ENCODE assay signal across 7 cellular contexts in genomic region chr14:70939693-70940092, GRCh38. TPM values are rescaled to one million over a fixed set of nuclear protein-coding genes. Genes with fewer than 3 reads are reported as not detected.
DNase-seq lines count a peak whose midpoint lies in the region; ATAC-seq and TF ChIP-seq lines count a peak whose summit lies in the region.
"Not testable (repeated sequence)": the region's sequence is repeated elsewhere in the genome, so short reads cannot be mapped to it uniquely, and the experiment has no call there.

No MANE protein-coding gene starts in this region.

- H3K4me3 Mint-ChIP-seq in CD4-positive, CD25-positive, alpha-beta regulatory T cell: peak overlapping the region; percentile 43 to 87 (median 76)
- peak overlapping the region; percentile 2 for H3K4me3 Mint-ChIP-seq in T-helper 1 cell treated with Interleukin-12 subunit alpha and Interleukin-12 subunit beta and Interleukin-4 antibody, amounts not matched to agents 30 μg/mL and 1 μg/mL, for 36 hours
- peak overlapping the region; percentile 55 for H3K4me3 Mint-ChIP-seq in activated CD4-positive, alpha-beta memory T cell treated with anti-CD3 and anti-CD28 coated beads for 36 hours
- peak overlapping the region; percentile 7 for H3K4me3 Mint-ChIP-seq in activated T-cell treated with anti-CD3 and anti-CD28 coated beads, Interleukin-2, amount 50 U/mL, for 4 hours
- H3K4me3 Mint-ChIP-seq in activated naive CD4-positive, alpha-beta T cell treated with anti-CD3 and anti-CD28 coated beads, Interleukin-2, amount 10 ng/mL, durations not matched to agents 7 days and 5 days; natural killer cell: not testable (repeated sequence)
- peak overlapping the region; percentile 45 for H3K4me3 Mint-ChIP-seq in central memory CD8-positive, alpha-beta T cell

- H3K27ac ChIP-seq in CD4-positive, CD25-positive, alpha-beta regulatory T cell (ENCODE audit: insufficient read depth, low read length, poor library complexity, severe bottlenecking): not testable (repeated sequence)

- intact Hi-C loops in activated CD4-positive, alpha-beta memory T cell treated with anti-CD3 and anti-CD28 coated beads for 36 hours (cut with micrococcal nuclease): not testable (repeated sequence)
- intact Hi-C loops in natural killer cell (cut with micrococcal nuclease): loop anchor here (5.0 kb wide), 1 partner anchor 32 kb away; the partner anchor contains the start of gene PCNX1

- H3K9me3 ChIP-seq in CD4-positive, CD25-positive, alpha-beta regulatory T cell (ENCODE audit: control insufficient read depth in 2 of 2, low read length in 2 of 2): peaks cover 15 to 19% of the 10 kb centered on the region in 2 experiments

- H3K4me1 ChIP-seq in CD4-positive, CD25-positive, alpha-beta regulatory T cell (ENCODE audit: control insufficient read depth, insufficient read depth, low read length, poor library complexity, severe bottlenecking): peaks cover 24% of the 10 kb centered on the region

- peaks cover 0 to 66% (median 17%) of the 10 kb centered on the region in 7 donors for H3K9me3 Mint-ChIP-seq in CD4-positive, CD25-positive, alpha-beta regulatory T cell
- H3K9me3 Mint-ChIP-seq in T-helper 1 cell treated with Interleukin-12 subunit alpha and Interleukin-12 subunit beta and Interleukin-4 antibody, amounts not matched to agents 30 μg/mL and 1 μg/mL, for 36 hours: peaks cover 54% of the 10 kb centered on the region
- H3K9me3 Mint-ChIP-seq in activated CD4-positive, alpha-beta memory T cell treated with anti-CD3 and anti-CD28 coated beads for 36 hours: peaks cover 46% of the 10 kb centered on the region
- peaks cover 42% of the 10 kb centered on the region for H3K9me3 Mint-ChIP-seq in activated T-cell treated with anti-CD3 and anti-CD28 coated beads, Interleukin-2, amount 50 U/mL, for 4 hours
- H3K9me3 Mint-ChIP-seq in activated naive CD4-positive, alpha-beta T cell treated with anti-CD3 and anti-CD28 coated beads, Interleukin-2, amount 10 ng/mL, durations not matched to agents 7 days and 5 days: peaks cover 61% of the 10 kb centered on the region
- H3K9me3 Mint-ChIP-seq in central memory CD8-positive, alpha-beta T cell; natural killer cell: not testable (repeated sequence)

- POLR2A ChIA-PET in activated CD4-positive, alpha-beta memory T cell treated with anti-CD3 and anti-CD28 coated beads for 36 hours (lab: Charles Lee): not testable (repeated sequence)

- H3K36me3 Mint-ChIP-seq in CD4-positive, CD25-positive, alpha-beta regulatory T cell: peaks cover 48% of the 10 kb centered on the region
- peaks cover 67% of the 10 kb centered on the region for H3K36me3 Mint-ChIP-seq in T-helper 1 cell treated with Interleukin-12 subunit alpha and Interleukin-12 subunit beta and Interleukin-4 antibody, amounts not matched to agents 30 μg/mL and 1 μg/mL, for 36 hours (ENCODE audit: low read depth)
- H3K36me3 Mint-ChIP-seq in activated CD4-positive, alpha-beta memory T cell treated with anti-CD3 and anti-CD28 coated beads for 36 hours: peaks cover 48% of the 10 kb centered on the region
- H3K36me3 Mint-ChIP-seq in activated T-cell treated with anti-CD3 and anti-CD28 coated beads, Interleukin-2, amount 50 U/mL, for 4 hours (ENCODE audit: insufficient read depth): peaks cover 43% of the 10 kb centered on the region
- H3K36me3 Mint-ChIP-seq in activated naive CD4-positive, alpha-beta T cell treated with anti-CD3 and anti-CD28 coated beads, Interleukin-2, amount 10 ng/mL, durations not matched to agents 7 days and 5 days: peaks cover 78% of the 10 kb centered on the region
- peaks cover 13% of the 10 kb centered on the region for H3K36me3 Mint-ChIP-seq in central memory CD8-positive, alpha-beta T cell (ENCODE audit: insufficient read depth)
- H3K36me3 Mint-ChIP-seq in natural killer cell: peaks cover 16% of the 10 kb centered on the region

- H3K4me1 Mint-ChIP-seq in CD4-positive, CD25-positive, alpha-beta regulatory T cell: peaks cover 21 to 94% (median 67%) of the 10 kb centered on the region in 4 donors
- peaks cover 62% of the 10 kb centered on the region for H3K4me1 Mint-ChIP-seq in T-helper 1 cell treated with Interleukin-12 subunit alpha and Interleukin-12 subunit beta and Interleukin-4 antibody, amounts not matched to agents 30 μg/mL and 1 μg/mL, for 36 hours (ENCODE audit: low read depth)
- peaks cover 84% of the 10 kb centered on the region for H3K4me1 Mint-ChIP-seq in activated CD4-positive, alpha-beta memory T cell treated with anti-CD3 and anti-CD28 coated beads for 36 hours (ENCODE audit: low read depth)
- peaks cover 87% of the 10 kb centered on the region for H3K4me1 Mint-ChIP-seq in activated T-cell treated with anti-CD3 and anti-CD28 coated beads, Interleukin-2, amount 50 U/mL, for 4 hours (ENCODE audit: low read depth)
- H3K4me1 Mint-ChIP-seq in activated naive CD4-positive, alpha-beta T cell treated with anti-CD3 and anti-CD28 coated beads, Interleukin-2, amount 10 ng/mL, durations not matched to agents 7 days and 5 days: peaks cover 74% of the 10 kb centered on the region
- H3K4me1 Mint-ChIP-seq in central memory CD8-positive, alpha-beta T cell: peaks cover 84% of the 10 kb centered on the region
- peaks cover 80 to 83% of the 10 kb centered on the region in 2 donors for H3K4me1 Mint-ChIP-seq in natural killer cell

- H3K27ac Mint-ChIP-seq in CD4-positive, CD25-positive, alpha-beta regulatory T cell: peak overlapping the region; percentile 87 to 96 (median 94)
- peak overlapping the region; percentile 81 for H3K27ac Mint-ChIP-seq in T-helper 1 cell treated with Interleukin-12 subunit alpha and Interleukin-12 subunit beta and Interleukin-4 antibody, amounts not matched to agents 30 μg/mL and 1 μg/mL, for 36 hours
- peak overlapping the region; percentile 86 for H3K27ac Mint-ChIP-seq in activated CD4-positive, alpha-beta memory T cell treated with anti-CD3 and anti-CD28 coated beads for 36 hours
- peak overlapping the region; percentile 96 for H3K27ac Mint-ChIP-seq in activated naive CD4-positive, alpha-beta T cell treated with anti-CD3 and anti-CD28 coated beads, Interleukin-2, amount 10 ng/mL, durations not matched to agents 7 days and 5 days
- H3K27ac Mint-ChIP-seq in central memory CD8-positive, alpha-beta T cell (ENCODE audit: low read depth): peak overlapping the region; percentile 66
- peak overlapping the region; percentile 45 to 81 for H3K27ac Mint-ChIP-seq in natural killer cell

- H3K27me3 Mint-ChIP-seq in CD4-positive, CD25-positive, alpha-beta regulatory T cell; T-helper 1 cell treated with Interleukin-12 subunit alpha and Interleukin-12 subunit beta and Interleukin-4 antibody, amounts not matched to agents 30 μg/mL and 1 μg/mL, for 36 hours (ENCODE audit: low read depth); activated CD4-positive, alpha-beta memory T cell treated with anti-CD3 and anti-CD28 coated beads for 36 hours; activated T-cell treated with anti-CD3 and anti-CD28 coated beads, Interleukin-2, amount 50 U/mL, for 4 hours (ENCODE audit: low read depth); activated naive CD4-positive, alpha-beta T cell treated with anti-CD3 and anti-CD28 coated beads, Interleukin-2, amount 10 ng/mL, durations not matched to agents 7 days and 5 days; central memory CD8-positive, alpha-beta T cell; natural killer cell (ENCODE audit: low read depth in 2 of 2): not testable (repeated sequence)

- CTCF ChIA-PET in activated CD4-positive, alpha-beta memory T cell treated with anti-CD3 and anti-CD28 coated beads for 36 hours (lab: Charles Lee); activated naive CD4-positive, alpha-beta T cell treated with anti-CD3 and anti-CD28 coated beads, Interleukin-2, amount 10 ng/mL, durations not matched to agents 7 days and 5 days (lab: Charles Lee): not testable (repeated sequence)

- TF ChIP-seq CTCF in natural killer cell (IDR thresholded peaks at IDR 0.05): not testable (repeated sequence)

- H3K36me3 ChIP-seq in CD4-positive, CD25-positive, alpha-beta regulatory T cell (ENCODE audit: control insufficient read depth, insufficient read depth, low read length): peaks cover 14% of the 10 kb centered on the region

- not testable (repeated sequence) for ATAC-seq in CD4-positive, CD25-positive, alpha-beta regulatory T cell (ENCODE audit: low read depth in 2 of 2); activated T-cell treated with anti-CD3 and anti-CD28 coated beads, Interleukin-2, amount 50 U/mL, for 4 hours; central memory CD8-positive, alpha-beta T cell (replicated peaks; ENCODE audit: extremely low read depth, poor library complexity, severe bottlenecking); natural killer cell

- peak overlapping the region; percentile 48 for H3K4me3 ChIP-seq in CD4-positive, CD25-positive, alpha-beta regulatory T cell (ENCODE audit: low read depth, low read length)

- not testable (repeated sequence) for H3K27me3 ChIP-seq in CD4-positive, CD25-positive, alpha-beta regulatory T cell (ENCODE audit: control insufficient read depth, insufficient read depth, low read length)

- DNase-seq in CD4-positive, CD25-positive, alpha-beta regulatory T cell; activated CD4-positive, alpha-beta memory T cell treated with anti-CD3 and anti-CD28 coated beads for 36 hours; activated T-cell treated with anti-CD3 and anti-CD28 coated beads, Interleukin-2, amount 50 U/mL, for 4 hours; activated naive CD4-positive, alpha-beta T cell treated with anti-CD3 and anti-CD28 coated beads, Interleukin-2, amount 10 ng/mL, durations not matched to agents 7 days and 5 days; central memory CD8-positive, alpha-beta T cell (ENCODE audit: low spot score in 2 of 2); natural killer cell: not testable (repeated sequence)

RNA-seq across cellular contexts. Expression of gene PCNX1, which starts 32.4 kb away (rescaled TPM):
- 202 TPM for total RNA-seq in CD4-positive, CD25-positive, alpha-beta regulatory T cell
- polyA plus RNA-seq in CD4-positive, CD25-positive, alpha-beta regulatory T cell: 10 to 100 TPM; 16.4 to 25.7 (median 20.3) TPM
- total RNA-seq in activated CD4-positive, alpha-beta memory T cell treated with anti-CD3 and anti-CD28 coated beads for 36 hours: 10 to 100 TPM; 39.2 to 44.4 TPM
- 10 to 100 TPM; 26.4 to 30.8 (median 28.3) TPM for total RNA-seq in activated T-cell treated with anti-CD3 and anti-CD28 coated beads, Interleukin-2, amount 50 U/mL, for 4 hours
- total RNA-seq in natural killer cell: 100 to 1,000 TPM in 2 of 3 donors, 10 to 100 TPM in 1; 79.8 to 124 (median 119) TPM
